ENCODE assay signal across 8 cellular contexts in the genomic region with DNA sequence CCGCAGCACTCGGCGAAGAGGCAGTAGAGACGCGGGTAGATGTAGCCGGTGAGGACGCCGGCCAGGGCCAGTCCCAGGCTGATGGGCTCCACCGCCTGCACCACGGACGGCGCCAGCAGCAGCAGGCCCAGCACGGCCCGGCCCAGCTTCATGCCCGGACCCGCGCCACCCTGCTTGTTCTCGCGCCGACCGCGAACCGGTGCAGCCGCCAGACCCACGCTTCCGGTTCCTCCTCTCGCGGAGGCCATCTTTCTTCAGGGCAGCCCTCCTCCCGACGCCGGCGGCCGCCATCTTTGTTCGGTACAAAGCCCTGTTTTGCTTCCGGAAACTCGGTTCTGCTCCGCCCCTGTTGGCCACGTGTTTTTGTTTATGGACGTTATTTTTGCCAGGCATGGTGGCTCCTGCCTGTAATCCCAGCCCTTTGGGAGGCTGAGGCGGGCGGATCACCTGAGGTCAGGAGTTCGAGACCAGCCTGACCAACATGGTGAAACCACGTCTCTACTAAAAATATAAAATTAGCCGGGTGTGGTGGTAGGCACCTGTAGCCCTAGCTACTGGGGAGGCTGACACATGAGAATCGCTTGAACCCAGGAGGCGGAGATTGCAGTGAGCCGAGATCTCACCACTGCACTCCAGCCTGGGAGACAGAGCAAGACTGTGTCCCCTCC. TPM values are rescaled to one million over a fixed set of nuclear protein-coding genes. Genes with fewer than 3 reads are reported as not detected.
DNase-seq lines count a peak whose midpoint lies in the region; ATAC-seq and TF ChIP-seq lines count a peak whose summit lies in the region.

A gene with protein sequence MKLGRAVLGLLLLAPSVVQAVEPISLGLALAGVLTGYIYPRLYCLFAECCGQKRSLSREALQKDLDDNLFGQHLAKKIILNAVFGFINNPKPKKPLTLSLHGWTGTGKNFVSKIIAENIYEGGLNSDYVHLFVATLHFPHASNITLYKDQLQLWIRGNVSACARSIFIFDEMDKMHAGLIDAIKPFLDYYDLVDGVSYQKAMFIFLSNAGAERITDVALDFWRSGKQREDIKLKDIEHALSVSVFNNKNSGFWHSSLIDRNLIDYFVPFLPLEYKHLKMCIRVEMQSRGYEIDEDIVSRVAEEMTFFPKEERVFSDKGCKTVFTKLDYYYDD (minus strand): TSS at position 203 of the 668 bp plus-strand sequence. CDS start 51 bp downstream, at position 152.

- H2AFZ ChIP-seq in ACC112 (ENCODE audit: low read length, unreplicated experiment): peak within 1 kb of the TSS; percentile 45

- ATAC-seq in GM18873 (IDR thresholded peaks at IDR 0.05; ENCODE audit: low FRiP score, unreplicated experiment) (peak; percentile 80), HG03139 (IDR thresholded peaks at IDR 0.05; ENCODE audit: unreplicated experiment) (peak; percentile 93), activated B cell treated with CpG ODN at 0.5 μM for 24 hours (ENCODE audit: low read depth) (peak; percentile 92)

- peak; percentile 83 for DNase-seq in NCI-H226
- peak; percentile 84 for DNase-seq in activated B cell treated with CpG ODN at 0.5 μM for 24 hours
- DNase-seq in caudate nucleus (lab: John Stamatoyannopoulos, UW): peak; percentile 29 to 95 (median 89)
- peak; percentile 96 for DNase-seq in inferior parietal cortex (ENCODE audit: extremely low spot score)
- DNase-seq in spleen: peak; percentile 99

- CTCF ChIA-PET in activated B cell treated with CpG ODN at 0.5 μM for 24 hours (lab: Charles Lee): interaction anchor here (0.9 kb wide), 1 partner anchor 11 kb away, joined by 3 read pairs; the partner anchor contains the start of gene C9orf78

- peaks cover 39% of the 10 kb centered on the region for H3K36me3 Mint-ChIP-seq in activated B cell treated with CpG ODN at 0.5 μM for 24 hours (ENCODE audit: low read depth)

- H3K4me1 ChIP-seq in ACC112 (ENCODE audit: control insufficient read depth, insufficient read depth, low read length, unreplicated experiment) (peaks cover 5% of the 10 kb centered on the region), spleen (peaks cover 8 to 30% (median 15%) of the 10 kb centered on the region in 6 donors)

- peak within 1 kb of the TSS; percentile 76 for H3K27ac Mint-ChIP-seq in activated B cell treated with CpG ODN at 0.5 μM for 24 hours

- H3K4me1 Mint-ChIP-seq in activated B cell treated with CpG ODN at 0.5 μM for 24 hours: peaks cover 13% of the 10 kb centered on the region

- H3K9me3 Mint-ChIP-seq in activated B cell treated with CpG ODN at 0.5 μM for 24 hours: no peaks in the 10 kb centered on the region

- no peaks in the 10 kb centered on the region for H3K27me3 Mint-ChIP-seq in activated B cell treated with CpG ODN at 0.5 μM for 24 hours

- intact Hi-C loops in activated B cell treated with CpG ODN at 0.5 μM for 24 hours (cut with micrococcal nuclease): loop anchor here (1.0 to 5.0 kb wide), 5 partner anchors 11 to 228 kb away; partner anchors contain the start of genes ASB6, C9orf78, GPR107 and TOR1B
- intact Hi-C loops in spleen (cut with DNase I; ENCODE audit: low total_unique reads): no loop called here

- TF ChIP-seq POLR2A in spleen (IDR thresholded peaks at IDR 0.05): no peak

- H3K27ac ChIP-seq in ACC112 (ENCODE audit: low read depth, low read length): peak within 1 kb of the TSS; percentile 56
- H3K27ac ChIP-seq in caudate nucleus (ENCODE audit: low read depth, low read length): peak within 1 kb of the TSS; percentile 73
- H3K27ac ChIP-seq in spleen: peak within 1 kb of the TSS; percentile 37 to 93 (median 84)

- whole genome bisulfite sequencing in spleen, 5 donors: 3 to 9% (median 4%) methylated on average over 20 to 47 of the region's 47 CpGs

- no peaks in the 10 kb centered on the region; the same call in none of the 2 replicates for H3K36me3 ChIP-seq in ACC112 (ENCODE audit: insufficient read depth, low read length)
- H3K36me3 ChIP-seq in spleen: peaks cover 0 to 66% (median 57%) of the 10 kb centered on the region in 6 donors

- peak within 1 kb of the TSS; percentile 85 for H3K4me3 Mint-ChIP-seq in activated B cell treated with CpG ODN at 0.5 μM for 24 hours

- H3K4me3 ChIP-seq in ACC112 (ENCODE audit: low read depth, low read length): peak within 1 kb of the TSS; percentile 99
- H3K4me3 ChIP-seq in spleen: peak within 1 kb of the TSS; percentile 63 to 89 (median 83)

- POLR2A ChIA-PET in activated B cell treated with CpG ODN at 0.5 μM for 24 hours (lab: Charles Lee): interaction anchor here (0.5 to 2.2 kb wide), 7 partner anchors 11 to 683 kb away, joined by 3 to 17 read pairs (median 3); partner anchors contain the start of genes C9orf78, FNBP1, TOR1B and USP20

- TF ChIP-seq CTCF in activated B cell treated with CpG ODN at 0.5 μM for 24 hours (IDR thresholded peaks at IDR 0.05) (no peak), spleen (IDR thresholded peaks at IDR 0.05 in 8 of 11, conservative IDR thresholded peaks at IDR 0.05 in 3 of 11) (peak in 2 of 11 experiments; percentile 6 to 18)

- H3K27me3 ChIP-seq in ACC112 (ENCODE audit: insufficient read depth, low read length) (no peaks in the 10 kb centered on the region), spleen (replicated peaks in 1 of 7) (no peaks in the 10 kb centered on the region)

- no peaks in the 10 kb centered on the region for H3K9me3 ChIP-seq in spleen

- H3K79me2 ChIP-seq in ACC112 (ENCODE audit: control insufficient read depth, insufficient read depth, low read length, unreplicated experiment): peaks cover 10% of the 10 kb centered on the region

RNA-seq across cellular contexts. Expression of the gene that starts here (rescaled TPM):
- 28.5 and 29.5 TPM in 2 replicates for total RNA-seq in activated B cell treated with CpG ODN at 0.5 μM for 24 hours
- total RNA-seq in spleen: 10 to 100 TPM; 27.7 to 49.5 (median 32.5) TPM
- 10 to 100 TPM; 13.3 to 20.0 (median 16.5) TPM for polyA plus RNA-seq in spleen

Comparison
In these comparisons a context has a peak if more than half of its experiments do, and no peak if none do; other contexts are left out.
1. Peak in every context shown above with its lines: DNase-seq, ATAC-seq, H3K4me3 ChIP-seq and H3K27ac ChIP-seq.